In genomic region chr3:78812166-78812565, GRCh38 we compare ENCODE assay signal across 19 cellular contexts.
A peak's percentile ranks its signal among the peaks of the same experiment; 100 is the strongest.
DNase-seq lines count a peak whose midpoint lies in the region; TF ChIP-seq lines count a peak whose summit lies in the region.
"Had no signal": no experiment of that assay in that cellular context is flagged by ENCODE, and none has a peak within 500 bp of the region (broad histone marks: within the 10 kb centered on the region; RNA-seq: fewer than 3 reads in every experiment).

No MANE protein-coding gene starts in this region.

- no peaks in the 10 kb centered on the region for H3K36me3 ChIP-seq in GM06990 (ENCODE audit: control insufficient read depth, insufficient read depth, low read length)

- H3K9me3 Mint-ChIP-seq in neural crest cell = no peaks in the 10 kb centered on the region
- H3K9me3 Mint-ChIP-seq in Calu3 (ENCODE audit: low read depth, unreplicated experiment) = no peaks in the 10 kb centered on the region

- CTCF ChIA-PET in Calu3 (lab: Charles Lee) = no interaction called here

- peak overlapping the region; percentile 25; the same call in 1 of the 2 replicates for H3K4me3 ChIP-seq in GM06990 (replicated peaks; ENCODE audit: low read depth, low read length)
- H3K4me3 ChIP-seq: A549 had no signal

- no peaks in the 10 kb centered on the region for H3K27me3 ChIP-seq in GM06990 (replicated peaks; ENCODE audit: control insufficient read depth, insufficient read depth, low read length)

- intact Hi-C loops in Calu3 (cut with micrococcal nuclease; ENCODE audit: unreplicated experiment) = no loop called here

- no TSS peak for BruUV-seq in Calu3 (replicated peaks; lab: Mats Ljungman, UMichigan)

- H3K36me3 Mint-ChIP-seq in neural crest cell (ENCODE audit: low read depth) (peaks cover 2% of the 10 kb centered on the region), Calu3 (ENCODE audit: insufficient read depth, unreplicated experiment) (no peaks in the 10 kb centered on the region)
- H3K36me3 Mint-ChIP-seq: CD14-positive monocyte had no signal

- no peak overlapping the region for H3K4me3 Mint-ChIP-seq in neural crest cell
- no peak overlapping the region for H3K4me3 Mint-ChIP-seq in Calu3 (ENCODE audit: low read depth, unreplicated experiment)
- H3K4me3 Mint-ChIP-seq: B cell, CD14-positive monocyte had no signal

- TF ChIP-seq CTCF in GM06990 (IDR thresholded peaks at IDR 0.05; ENCODE audit: insufficient read depth, low read length, poor library complexity, severe bottlenecking) = no peak
- no peak for TF ChIP-seq CTCF in neural crest cell (conservative IDR thresholded peaks at IDR 0.05)
- TF ChIP-seq CTCF in Calu3 (IDR thresholded peaks at IDR 0.05; ENCODE audit: unreplicated experiment) = no peak

- no peak for DNase-seq in GM06990 (ENCODE audit: extremely low read depth, insufficient read length)
- DNase-seq in M059J (ENCODE audit: low read depth) = peak; percentile 51
- DNase-seq in astrocyte of the hippocampus (ENCODE audit: low read depth, low spot score) = peak; percentile 18
- DNase-seq in neural crest cell (ENCODE audit: low read depth, low spot score) = no peak
- no peak for DNase-seq in stimulated activated CD4-positive, alpha-beta T cell treated with anti-CD3 and anti-CD28 coated beads, Interleukin-15, amount 100 ng/mL, for 24 hours
- DNase-seq in Calu3 = no peak
- no peak for DNase-seq in inferior parietal cortex (ENCODE audit: extremely low spot score)
- DNase-seq: DMS79, KG1, NCI-H1105, NCI-H2029 treated with DMSO at 0.1 percent for 48 hours, NCI-H2171, NCI-H524 treated with DMSO at 0.1 percent for 48 hours, RPMI8226, SIG-M5, SK-N-SH had no signal

- H3K4me1 Mint-ChIP-seq in neural crest cell (peaks cover 9% of the 10 kb centered on the region), Calu3 (ENCODE audit: low read depth, unreplicated experiment) (peaks cover 13% of the 10 kb centered on the region)
- H3K4me1 Mint-ChIP-seq: B cell, CD14-positive monocyte had no signal

- H3K27ac Mint-ChIP-seq in neural crest cell (ENCODE audit: unreplicated experiment) (peak overlapping the region; percentile 30), Calu3 (ENCODE audit: unreplicated experiment) (no peak overlapping the region)
- H3K27ac Mint-ChIP-seq: B cell, CD14-positive monocyte had no signal

- H3K27me3 Mint-ChIP-seq in neural crest cell (ENCODE audit: low read depth) (no peaks in the 10 kb centered on the region), Calu3 (ENCODE audit: unreplicated experiment) (no peaks in the 10 kb centered on the region)
- H3K27me3 Mint-ChIP-seq: B cell had no signal

Comparison
In these comparisons a context has a peak if more than half of its experiments do, and no peak if none do; other contexts are left out.
1. DNase-seq: peak in M059J (single experiment) and astrocyte of the hippocampus (single experiment); none in GM06990 (single experiment), neural crest cell (single experiment), stimulated activated CD4-positive, alpha-beta T cell treated with anti-CD3 and anti-CD28 coated beads, Interleukin-15, amount 100 ng/mL, for 24 hours (single experiment), Calu3 (single experiment) and inferior parietal cortex (single experiment).